Comparison of ENCODE assay signal across 12 cellular contexts in the genomic region with DNA sequence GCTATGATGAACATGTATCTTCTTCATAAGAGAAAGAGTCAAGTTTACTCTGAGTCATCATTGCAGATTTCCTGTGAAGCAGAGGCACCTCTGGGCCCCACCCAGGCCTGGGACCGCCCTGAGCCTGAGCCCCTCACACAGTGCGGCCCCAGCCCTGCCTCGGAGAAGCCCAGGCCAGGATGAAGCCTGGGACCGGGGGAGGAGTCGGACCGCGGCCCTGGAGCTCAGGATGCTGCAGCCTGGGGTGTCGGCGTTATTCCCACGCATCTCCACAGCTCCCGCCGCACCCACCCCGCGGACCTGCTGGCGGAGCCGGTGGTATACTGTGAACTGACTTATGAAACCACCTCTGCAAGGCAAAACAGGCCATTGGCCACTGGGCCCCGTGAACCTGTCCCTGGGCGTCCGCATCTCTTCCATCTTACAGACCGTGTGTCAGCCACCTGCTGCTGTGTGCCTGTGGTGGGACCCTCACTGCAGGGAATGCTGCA. TPM values are rescaled to one million over a fixed set of nuclear protein-coding genes. Genes with fewer than 3 reads are reported as not detected.
A peak's percentile ranks its signal among the peaks of the same experiment; 100 is the strongest.
DNase-seq lines count a peak whose midpoint lies in the region; ATAC-seq and TF ChIP-seq lines count a peak whose summit lies in the region.
"Had no signal": no experiment of that assay in that cellular context is flagged by ENCODE, and none has a peak within 500 bp of the region (broad histone marks: within the 10 kb centered on the region; RNA-seq: fewer than 3 reads in every experiment).

No MANE protein-coding gene starts in this region.

- peaks cover under 1% of the 10 kb centered on the region for H3K36me3 Mint-ChIP-seq in endodermal cell (ENCODE audit: low read depth)
- H3K36me3 Mint-ChIP-seq in activated CD4-positive, alpha-beta memory T cell treated with anti-CD3 and anti-CD28 coated beads, Interleukin-2, amount 10 ng/mL, durations not matched to agents 7 days and 5 days (ENCODE audit: low read depth), result no peaks in the 10 kb centered on the region

- H3K27me3 Mint-ChIP-seq in endodermal cell (ENCODE audit: insufficient read depth), result no peaks in the 10 kb centered on the region
- peaks cover 23% of the 10 kb centered on the region for H3K27me3 Mint-ChIP-seq in activated CD4-positive, alpha-beta memory T cell treated with anti-CD3 and anti-CD28 coated beads, Interleukin-2, amount 10 ng/mL, durations not matched to agents 7 days and 5 days

- CTCF ChIA-PET in activated CD4-positive, alpha-beta memory T cell treated with anti-CD3 and anti-CD28 coated beads, Interleukin-2, amount 10 ng/mL, durations not matched to agents 7 days and 5 days (lab: Charles Lee), result interaction anchor here (0.8 to 1.4 kb wide), 2 partner anchors 9 to 163 kb away, joined by 3 to 4 read pairs; no protein-coding TSS in a partner anchor

- H3K36me3 ChIP-seq in endodermal cell (ENCODE audit: control insufficient read depth, insufficient read depth, low read length), result peaks cover 3% of the 10 kb centered on the region
- peaks cover 1% of the 10 kb centered on the region for H3K36me3 ChIP-seq in muscle layer of colon (ENCODE audit: insufficient read depth, low read length)
- no peaks in the 10 kb centered on the region for H3K36me3 ChIP-seq in uterus

- no peak overlapping the region for H3K4me3 Mint-ChIP-seq in endodermal cell
- no peak overlapping the region for H3K4me3 Mint-ChIP-seq in activated CD4-positive, alpha-beta memory T cell treated with anti-CD3 and anti-CD28 coated beads, Interleukin-2, amount 10 ng/mL, durations not matched to agents 7 days and 5 days

- no peak for ATAC-seq in HG03342 (IDR thresholded peaks at IDR 0.05; ENCODE audit: unreplicated experiment)

- H3K27ac Mint-ChIP-seq in endodermal cell, result no peak overlapping the region
- H3K27ac Mint-ChIP-seq in activated CD4-positive, alpha-beta memory T cell treated with anti-CD3 and anti-CD28 coated beads, Interleukin-2, amount 10 ng/mL, durations not matched to agents 7 days and 5 days, result no peak overlapping the region

- TF ChIP-seq CTCF in endodermal cell (conservative IDR thresholded peaks at IDR 0.05) (no peak), uterus (IDR thresholded peaks at IDR 0.05) (no peak)

- intact Hi-C loops in uterus (cut with DNase I; ENCODE audit: low total_unique reads), result loop anchor here (10.0 kb wide), 1 partner anchor 246 kb away; a partner anchor contains a TSS

- DNase-seq in activated CD8-positive, alpha-beta memory T cell treated with anti-CD3 and anti-CD28 coated beads, Interleukin-2, amount 50 U/mL, for 48 hours, result peak; percentile 66
- DNase-seq in activated CD8-positive, alpha-beta memory T cell treated with anti-CD3 and anti-CD28 coated beads for 24 hours, result no peak
- DNase-seq in endodermal cell (peak; percentile 72), uterus (peak; percentile 60 to 62), DMS79 (lab: John Stamatoyannopoulos, UW) (no peak)
- DNase-seq in activated CD4-positive, alpha-beta memory T cell treated with anti-CD3 and anti-CD28 coated beads, Interleukin-2, amount 10 ng/mL, durations not matched to agents 7 days and 5 days, result no peak
- DNase-seq: activated gamma-delta T cell, EL, midbrain had no signal

- WGBS in endodermal cell (ENCODE audit: insufficient coverage in 1 of 2, insufficient read length in 1 of 2), 2 experiments, result 87 to 90% methylated on average over 7 to 20 of the region's 20 CpGs

- no peak for TF ChIP-seq POLR2A in uterus (IDR thresholded peaks at IDR 0.05)

- peaks cover 9% of the 10 kb centered on the region for H3K4me1 Mint-ChIP-seq in endodermal cell
- peaks cover 10% of the 10 kb centered on the region for H3K4me1 Mint-ChIP-seq in activated CD4-positive, alpha-beta memory T cell treated with anti-CD3 and anti-CD28 coated beads, Interleukin-2, amount 10 ng/mL, durations not matched to agents 7 days and 5 days

- H3K9me3 Mint-ChIP-seq in endodermal cell, result no peaks in the 10 kb centered on the region
- H3K9me3 Mint-ChIP-seq in activated CD4-positive, alpha-beta memory T cell treated with anti-CD3 and anti-CD28 coated beads, Interleukin-2, amount 10 ng/mL, durations not matched to agents 7 days and 5 days, result no peaks in the 10 kb centered on the region

- POLR2A ChIA-PET in activated CD4-positive, alpha-beta memory T cell treated with anti-CD3 and anti-CD28 coated beads, Interleukin-2, amount 10 ng/mL, durations not matched to agents 7 days and 5 days (lab: Charles Lee), result no interaction called here

- peaks cover 8% of the 10 kb centered on the region for H3K27me3 ChIP-seq in endodermal cell (ENCODE audit: control insufficient read depth, insufficient read depth, low read length, poor library complexity, severe bottlenecking)
- no peaks in the 10 kb centered on the region for H3K27me3 ChIP-seq in muscle layer of colon (ENCODE audit: control insufficient read depth in 1 of 2, insufficient read depth in 2 of 2, low read length in 2 of 2)
- no peaks in the 10 kb centered on the region for H3K27me3 ChIP-seq in uterus

- no peaks in the 10 kb centered on the region for H3K9me3 ChIP-seq in endodermal cell (ENCODE audit: control insufficient read depth, low read length)
- H3K9me3 ChIP-seq in muscle layer of colon (ENCODE audit: low read length), result no peaks in the 10 kb centered on the region
- H3K9me3 ChIP-seq in uterus, result no peaks in the 10 kb centered on the region

- H3K27ac ChIP-seq in endodermal cell (ENCODE audit: low read depth, low read length), result no peak overlapping the region
- peak overlapping the region; percentile 81 for H3K27ac ChIP-seq in muscle layer of colon (ENCODE audit: low read depth, low read length)
- H3K27ac ChIP-seq in uterus, result peak overlapping the region; percentile 96 to 98
- H3K27ac ChIP-seq: VCaP had no signal

- H3K4me1 ChIP-seq in endodermal cell (ENCODE audit: control insufficient read depth, insufficient read depth, low read length) (peaks cover 5% of the 10 kb centered on the region), muscle layer of colon (ENCODE audit: insufficient read depth, low read length) (peaks cover 36% of the 10 kb centered on the region), uterus (peaks cover 0 to 17% of the 10 kb centered on the region in 2 donors)

- H3K9ac ChIP-seq in endodermal cell (ENCODE audit: extremely low read depth, low read length, poor library complexity, severe bottlenecking) (no peak overlapping the region), muscle layer of colon (ENCODE audit: low read length) (no peak overlapping the region)

- H3K4me3 ChIP-seq in endodermal cell (ENCODE audit: low read length), result no peak overlapping the region
- no peak overlapping the region for H3K4me3 ChIP-seq in muscle layer of colon (ENCODE audit: low read depth in 1 of 2, low read length in 2 of 2)
- H3K4me3 ChIP-seq in uterus, result no peak overlapping the region

RNA-seq across cellular contexts. Expression of a gene that starts 2.4 kb away (rescaled TPM):
- total RNA-seq in endodermal cell (100 to 1,000 TPM; 232 to 407 TPM), uterus (1,000 to 10,000 TPM in 1 of 4 donors, 100 to 1,000 TPM in 3; 621 to 1,160 (median 804) TPM)
- 172 TPM for polyA plus RNA-seq in endodermal cell (2013, experiment 1 of 2)
- polyA plus RNA-seq in endodermal cell (2013, experiment 2 of 2), result 154 TPM
- under 1 TPM; 0.08 to 0.33 TPM for total RNA-seq in activated CD4-positive, alpha-beta memory T cell treated with anti-CD3 and anti-CD28 coated beads, Interleukin-2, amount 10 ng/mL, durations not matched to agents 7 days and 5 days

Comparison
In these comparisons a context has a peak if more than half of its experiments do, and no peak if none do; other contexts are left out.
1. DNase-seq: peak in activated CD8-positive, alpha-beta memory T cell treated with anti-CD3 and anti-CD28 coated beads, Interleukin-2, amount 50 U/mL, for 48 hours (single experiment), endodermal cell (single experiment) and uterus (2 of 2); none in activated CD8-positive, alpha-beta memory T cell treated with anti-CD3 and anti-CD28 coated beads for 24 hours (single experiment), DMS79 (single experiment) and activated CD4-positive, alpha-beta memory T cell treated with anti-CD3 and anti-CD28 coated beads, Interleukin-2, amount 10 ng/mL, durations not matched to agents 7 days and 5 days (single experiment).
2. RNA of a gene that starts 2.4 kb away (total RNA-seq): 621 to 1,160 TPM in uterus and 232 to 407 TPM in endodermal cell; 0.08 to 0.33 TPM in activated CD4-positive, alpha-beta memory T cell treated with anti-CD3 and anti-CD28 coated beads, Interleukin-2, amount 10 ng/mL, durations not matched to agents 7 days and 5 days; every median in the first group is over 100 times any median in the second.